In genomic region chr21:33993286-33994231, GRCh38 we compare ENCODE assay signal across 10 cellular contexts.
DNase-seq lines count a peak whose midpoint lies in the region; ATAC-seq and TF ChIP-seq lines count a peak whose summit lies in the region.
"Had no signal": no experiment of that assay in that cellular context is flagged by ENCODE, and none has a peak within 500 bp of the region (broad histone marks: within the 10 kb centered on the region; RNA-seq: fewer than 3 reads in every experiment).

No MANE protein-coding gene starts in this region.

- TF ChIP-seq EP300 in gastroesophageal sphincter (IDR thresholded peaks at IDR 0.05) = no peak

- H3K4me1 ChIP-seq in HEK293 (ENCODE audit: control insufficient read depth, insufficient read depth, low read length) = no peaks in the 10 kb centered on the region
- H3K4me1 ChIP-seq in gastroesophageal sphincter = peaks cover 0 to 8% (median 0%) of the 10 kb centered on the region in 3 donors
- peaks cover 2 to 8% (median 3%) of the 10 kb centered on the region in 3 donors for H3K4me1 ChIP-seq in skeletal muscle tissue (ENCODE audit: control insufficient read depth in 3 of 3, insufficient read depth in 3 of 3, low read length in 3 of 3)

- peaks cover 23% of the 10 kb centered on the region for H3K4me1 Mint-ChIP-seq in activated CD8-positive, alpha-beta memory T cell treated with anti-CD3 and anti-CD28 coated beads, Interleukin-2, amount 10 ng/mL, durations not matched to agents 7 days and 5 days

- no peak overlapping the region for H3K4me3 ChIP-seq in HEK293 (ENCODE audit: low read depth, low read length)
- no peak overlapping the region for H3K4me3 ChIP-seq in gastroesophageal sphincter
- H3K4me3 ChIP-seq in skeletal muscle tissue (ENCODE audit: low read length in 3 of 3) = no peak overlapping the region

- H3K27ac Mint-ChIP-seq in activated CD8-positive, alpha-beta memory T cell treated with anti-CD3 and anti-CD28 coated beads, Interleukin-2, amount 10 ng/mL, durations not matched to agents 7 days and 5 days = no peak overlapping the region

- TF ChIP-seq POLR2A in gastroesophageal sphincter (IDR thresholded peaks at IDR 0.05) = no peak

- POLR2A ChIA-PET in HEK293 (lab: Yijun Ruan, JAX) = no interaction called here

- ATAC-seq in gastroesophageal sphincter = peak; percentile 39
- no peak for ATAC-seq in activated CD8-positive, alpha-beta memory T cell treated with anti-CD3 and anti-CD28 coated beads, Interleukin-2, amount 10 ng/mL, durations not matched to agents 7 days and 5 days
- no peak for ATAC-seq in HG03159 (IDR thresholded peaks at IDR 0.05; ENCODE audit: unreplicated experiment)
- no peak for ATAC-seq in HG03097 (IDR thresholded peaks at IDR 0.05; ENCODE audit: low FRiP score, unreplicated experiment)
- ATAC-seq: stimulated activated naive CD8-positive, alpha-beta T cell treated with anti-CD3 and anti-CD28 coated beads, Interleukin-15, Interleukin-2, amounts not matched to agents 100 U/mL and 50 U/mL, for 24 hours had no signal

- H3K9ac ChIP-seq in skeletal muscle tissue (ENCODE audit: low read depth in 1 of 3, low read length in 3 of 3) = no peak overlapping the region

- H3K9me3 Mint-ChIP-seq in activated CD8-positive, alpha-beta memory T cell treated with anti-CD3 and anti-CD28 coated beads, Interleukin-2, amount 10 ng/mL, durations not matched to agents 7 days and 5 days (ENCODE audit: low read depth) = peaks cover 16% of the 10 kb centered on the region

- CTCF ChIA-PET in HEK293 (lab: Yijun Ruan, JAX) = no interaction called here
- CTCF ChIA-PET in activated CD8-positive, alpha-beta memory T cell treated with anti-CD3 and anti-CD28 coated beads, Interleukin-2, amount 10 ng/mL, durations not matched to agents 7 days and 5 days (lab: Charles Lee) = interaction anchor here (1.2 to 1.3 kb wide), 2 partner anchors 19 to 89 kb away, joined by 3 read pairs; no protein-coding TSS in a partner anchor

- DNase-seq in NOMO-1 (lab: John Stamatoyannopoulos, UW; ENCODE audit: unreplicated experiment in 2 of 2) (peak; percentile 33 to 61), NCI-H345 (lab: John Stamatoyannopoulos, UW) (no peak)
- DNase-seq in activated CD8-positive, alpha-beta memory T cell treated with anti-CD3 and anti-CD28 coated beads, Interleukin-2, amount 10 ng/mL, durations not matched to agents 7 days and 5 days = no peak
- DNase-seq: islet precursor cell; stimulated activated naive CD8-positive, alpha-beta T cell treated with anti-CD3 and anti-CD28 coated beads, Interleukin-15, Interleukin-2, amounts not matched to agents 100 U/mL and 50 U/mL, for 24 hours had no signal

- H3K9me3 ChIP-seq in HEK293 (ENCODE audit: control insufficient read depth, insufficient read depth, low read depth, low read length) (no peaks in the 10 kb centered on the region), gastroesophageal sphincter (peaks cover 0 to 7% (median 0%) of the 10 kb centered on the region in 3 donors), skeletal muscle tissue (ENCODE audit: control insufficient read depth in 3 of 3, low read length in 3 of 3) (no peaks in the 10 kb centered on the region)

- peaks cover 40% of the 10 kb centered on the region for H3K36me3 Mint-ChIP-seq in activated CD8-positive, alpha-beta memory T cell treated with anti-CD3 and anti-CD28 coated beads, Interleukin-2, amount 10 ng/mL, durations not matched to agents 7 days and 5 days

- H3K27me3 Mint-ChIP-seq in activated CD8-positive, alpha-beta memory T cell treated with anti-CD3 and anti-CD28 coated beads, Interleukin-2, amount 10 ng/mL, durations not matched to agents 7 days and 5 days = no peaks in the 10 kb centered on the region

- 42 to 61% methylated on average over 3 to 11 of the region's 12 CpGs for WGBS in gastroesophageal sphincter (ENCODE audit: low coverage in 1 of 2), 2 donors

- TF ChIP-seq CTCF in HEK293 (tag by site-specific recombination; IDR thresholded peaks at IDR 0.05) = no peak
- no peak for TF ChIP-seq CTCF in gastroesophageal sphincter (IDR thresholded peaks at IDR 0.05)

- H3K27ac ChIP-seq in HEK293 (ENCODE audit: extremely low read depth, low read depth, low read length) = no peak overlapping the region
- peak overlapping the region in 1 of 4 donors; percentile 2 for H3K27ac ChIP-seq in gastroesophageal sphincter
- peak overlapping the region; percentile 8 for H3K27ac ChIP-seq in skeletal muscle tissue (ENCODE audit: low read depth, low read length)

- H3K27me3 ChIP-seq in gastroesophageal sphincter (no peaks in the 10 kb centered on the region), skeletal muscle tissue (ENCODE audit: control insufficient read depth in 3 of 3, insufficient read depth in 3 of 3, low read length in 3 of 3) (no peaks in the 10 kb centered on the region)

- H3K4me3 Mint-ChIP-seq in activated CD8-positive, alpha-beta memory T cell treated with anti-CD3 and anti-CD28 coated beads, Interleukin-2, amount 10 ng/mL, durations not matched to agents 7 days and 5 days = no peak overlapping the region

- H3K36me3 ChIP-seq in HEK293 (ENCODE audit: control insufficient read depth in 2 of 2, insufficient read depth in 1 of 2, low read length in 2 of 2) = no peaks in the 10 kb centered on the region
- H3K36me3 ChIP-seq in gastroesophageal sphincter = no peaks in the 10 kb centered on the region
- no peaks in the 10 kb centered on the region for H3K36me3 ChIP-seq in skeletal muscle tissue (ENCODE audit: control insufficient read depth in 3 of 3, insufficient read depth in 3 of 3, low read length in 3 of 3)

TF ChIP-seq in HEK293, 187 proteins besides CTCF, POLR2A, EP300 and RAD21:
- TF ChIP-seq, protein P1, sequence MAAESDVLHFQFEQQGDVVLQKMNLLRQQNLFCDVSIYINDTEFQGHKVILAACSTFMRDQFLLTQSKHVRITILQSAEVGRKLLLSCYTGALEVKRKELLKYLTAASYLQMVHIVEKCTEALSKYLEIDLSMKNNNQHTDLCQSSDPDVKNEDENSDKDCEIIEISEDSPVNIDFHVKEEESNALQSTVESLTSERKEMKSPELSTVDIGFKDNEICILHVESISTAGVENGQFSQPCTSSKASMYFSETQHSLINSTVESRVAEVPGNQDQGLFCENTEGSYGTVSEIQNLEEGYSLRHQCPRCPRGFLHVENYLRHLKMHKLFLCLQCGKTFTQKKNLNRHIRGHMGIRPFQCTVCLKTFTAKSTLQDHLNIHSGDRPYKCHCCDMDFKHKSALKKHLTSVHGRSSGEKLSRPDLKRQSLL (tag by site-specific recombination; IDR thresholded peaks at IDR 0.05) = no peak
- TF ChIP-seq WT1 (tag by site-specific recombination; IDR thresholded peaks at IDR 0.05) = peak; percentile 28; the same call in 1 of the 2 replicates
- TF ChIP-seq ZNF560 (tag by site-specific recombination; IDR thresholded peaks at IDR 0.05; ENCODE audit: borderline replicate concordance) = no peak
- no peak for TF ChIP-seq ZNF501 (tag by site-specific recombination; IDR thresholded peaks at IDR 0.05)
- no peak for TF ChIP-seq SP7 (tag by site-specific recombination; IDR thresholded peaks at IDR 0.05)

Comparison
In these comparisons a context has a peak if more than half of its experiments do, and no peak if none do; other contexts are left out.
1. DNase-seq: peak in NOMO-1 (2 of 2); none in activated CD8-positive, alpha-beta memory T cell treated with anti-CD3 and anti-CD28 coated beads, Interleukin-2, amount 10 ng/mL, durations not matched to agents 7 days and 5 days (single experiment) and NCI-H345 (single experiment).